In genomic region chr4:186676531-186677158, GRCh38 we compare ENCODE assay signal across 9 cellular contexts. TPM values are rescaled to one million over a fixed set of nuclear protein-coding genes. Genes with fewer than 3 reads are reported as not detected.
DNase-seq lines count a peak whose midpoint lies in the region; ATAC-seq, FAIRE-seq and TF ChIP-seq lines count a peak whose summit lies in the region.
"Had no signal": no experiment of that assay in that cellular context is flagged by ENCODE, and none has a peak within 500 bp of the region (broad histone marks: within the 10 kb centered on the region; RNA-seq: fewer than 3 reads in every experiment).

No MANE protein-coding gene starts in this region.

- peaks cover 0 to 5% (median 0%) of the 10 kb centered on the region in 11 experiments; a peak in 2 of 22 replicates for H3K9me3 ChIP-seq in BLaER1 treated with 17β-estradiol and CSF1 and Interleukin-3, amounts not matched to agents 10 nM and 100 nM (replicated peaks in 1 of 11)
- no peaks in the 10 kb centered on the region for H3K9me3 ChIP-seq in pancreas

- no peaks in the 10 kb centered on the region for H3K27me3 ChIP-seq in BLaER1 treated with 17β-estradiol and CSF1 and Interleukin-3, amounts not matched to agents 10 nM and 100 nM
- H3K27me3 ChIP-seq in pancreas = no peaks in the 10 kb centered on the region

- H3K4me3 Mint-ChIP-seq in activated T-cell treated with anti-CD3 and anti-CD28 coated beads, Interleukin-2, amount 50 U/mL, for 4 hours = no peak overlapping the region

- peaks cover 5% of the 10 kb centered on the region for H3K9me3 Mint-ChIP-seq in activated T-cell treated with anti-CD3 and anti-CD28 coated beads, Interleukin-2, amount 50 U/mL, for 4 hours

- DNase-seq in RPMI7951 (ENCODE audit: low read depth) (peak; percentile 76), fibroblast of the aortic adventitia (ENCODE audit: low read depth) (peak; percentile 78), pancreas (no peak), dermis blood vessel endothelial cell (no peak), NCI-H2171 (lab: John Stamatoyannopoulos, UW) (no peak), NCI-H187 (lab: John Stamatoyannopoulos, UW) (no peak)
- DNase-seq in activated T-cell treated with anti-CD3 and anti-CD28 coated beads, Interleukin-2, amount 50 U/mL, for 4 hours = no peak
- DNase-seq: GDM1 had no signal

- no peak overlapping the region for H3K27ac ChIP-seq in BLaER1 treated with 17β-estradiol and CSF1 and Interleukin-3, amounts not matched to agents 10 nM and 100 nM
- no peak overlapping the region for H3K27ac ChIP-seq in pancreas

- intact Hi-C loops in pancreas (cut with DNase I) = no loop called here

- H3K27me3 Mint-ChIP-seq in activated T-cell treated with anti-CD3 and anti-CD28 coated beads, Interleukin-2, amount 50 U/mL, for 4 hours (ENCODE audit: low read depth) = no peaks in the 10 kb centered on the region

- H3K4me2 ChIP-seq in BLaER1 treated with 17β-estradiol and CSF1 and Interleukin-3, amounts not matched to agents 10 nM and 100 nM = peak overlapping the region in 6 of 11 experiments; percentile 2 to 30 (median 20); a peak in 9 of 22 replicates

- 25 to 30% methylated on average over 1 of the region's 1 CpG for WGBS in pancreas, 2 donors

- peaks cover 0 to 86% (median 0%) of the 10 kb centered on the region in 11 experiments; a peak in 8 of 22 replicates for H4K20me1 ChIP-seq in BLaER1 treated with 17β-estradiol and CSF1 and Interleukin-3, amounts not matched to agents 10 nM and 100 nM

- H3K4me1 Mint-ChIP-seq in activated T-cell treated with anti-CD3 and anti-CD28 coated beads, Interleukin-2, amount 50 U/mL, for 4 hours (ENCODE audit: low read depth) = no peaks in the 10 kb centered on the region

- no peaks in the 10 kb centered on the region for H3K36me3 Mint-ChIP-seq in activated T-cell treated with anti-CD3 and anti-CD28 coated beads, Interleukin-2, amount 50 U/mL, for 4 hours (ENCODE audit: insufficient read depth)

- no peak overlapping the region for H3K9ac ChIP-seq in BLaER1 treated with 17β-estradiol and CSF1 and Interleukin-3, amounts not matched to agents 10 nM and 100 nM

- ATAC-seq in pancreas = peak in 3 of 4 donors; percentile 45 to 77 (median 63)
- no peak for ATAC-seq in activated T-cell treated with anti-CD3 and anti-CD28 coated beads, Interleukin-2, amount 50 U/mL, for 4 hours

- H3K4me3 ChIP-seq in BLaER1 treated with 17β-estradiol and CSF1 and Interleukin-3, amounts not matched to agents 10 nM and 100 nM = no peak overlapping the region
- H3K4me3 ChIP-seq in fibroblast of the aortic adventitia (ENCODE audit: low read depth, low read length) (no peak overlapping the region), pancreas (no peak overlapping the region)

- peaks cover 0 to 65% (median 19%) of the 10 kb centered on the region in 11 experiments; a peak in 13 of 22 replicates for H3K36me3 ChIP-seq in BLaER1 treated with 17β-estradiol and CSF1 and Interleukin-3, amounts not matched to agents 10 nM and 100 nM
- H3K36me3 ChIP-seq in pancreas = no peaks in the 10 kb centered on the region

- TF ChIP-seq CTCF in fibroblast of the aortic adventitia (IDR thresholded peaks at IDR 0.05; ENCODE audit: insufficient read depth, low read length) (no peak), pancreas (IDR thresholded peaks at IDR 0.05) (no peak)

- peak; percentile 93 for FAIRE-seq in pancreas (lab: Jason Lieb, UNC)

- peaks cover 0 to 32% (median 9%) of the 10 kb centered on the region in 10 experiments; a peak in 13 of 20 replicates for H3K4me1 ChIP-seq in BLaER1 treated with 17β-estradiol and CSF1 and Interleukin-3, amounts not matched to agents 10 nM and 100 nM
- peaks cover 10 to 27% (median 16%) of the 10 kb centered on the region in 3 donors for H3K4me1 ChIP-seq in pancreas

RNA-seq across cellular contexts. Expression of gene FAT1, which starts 47.0 kb away (rescaled TPM):
- 92.8 and 111 TPM in 2 replicates for total RNA-seq in RPMI7951 (2014; rRNA removed; shearing (Covaris generic))
- total RNA-seq in fibroblast of the aortic adventitia (ENCODE audit: low replicate concordance) (114 and 189 TPM in 2 replicates), pancreas (10 to 100 TPM; 54.8 to 91.6 (median 71.3) TPM), dermis blood vessel endothelial cell (2.8 and 16.0 TPM in 2 replicates)
- 10 to 100 TPM; 16.9 to 26.6 TPM for polyA plus RNA-seq in pancreas
- under 1 TPM; 0.45 to 0.90 (median 0.73) TPM for total RNA-seq in activated T-cell treated with anti-CD3 and anti-CD28 coated beads, Interleukin-2, amount 50 U/mL, for 4 hours

Comparison
In these comparisons a context has a peak if more than half of its experiments do, and no peak if none do; other contexts are left out.
1. DNase-seq: peak in RPMI7951 (single experiment) and fibroblast of the aortic adventitia (single experiment); none in pancreas (0 of 6), dermis blood vessel endothelial cell (single experiment), NCI-H2171 (single experiment), activated T-cell treated with anti-CD3 and anti-CD28 coated beads, Interleukin-2, amount 50 U/mL, for 4 hours (single experiment) and NCI-H187 (0 of 2).
2. ATAC-seq: peak in pancreas (3 of 4); none in activated T-cell treated with anti-CD3 and anti-CD28 coated beads, Interleukin-2, amount 50 U/mL, for 4 hours (0 of 2).